Comparison of ENCODE assay signal across 24 cellular contexts in the genomic region with DNA sequence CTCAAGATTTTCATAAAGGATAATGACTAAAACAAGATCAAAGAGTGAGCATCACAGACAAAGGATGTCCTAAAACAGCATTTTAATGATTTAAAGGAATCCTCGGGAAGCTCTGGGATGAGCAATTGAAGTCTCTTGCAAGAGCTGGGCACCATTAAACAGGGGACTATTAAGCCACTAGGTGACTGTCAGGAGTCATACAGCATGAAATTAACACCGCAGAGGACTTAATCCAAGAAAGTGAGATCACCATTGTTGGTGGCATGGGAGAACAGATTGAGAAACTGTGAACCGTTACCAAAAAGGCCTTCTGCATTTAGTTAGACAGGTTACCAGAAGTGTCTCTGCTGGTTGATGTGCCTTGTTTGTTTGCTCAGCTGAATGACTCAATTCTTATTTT.
"Had no signal": no experiment of that assay in that cellular context is flagged by ENCODE, and none has a peak within 500 bp of the region (broad histone marks: within the 10 kb centered on the region; RNA-seq: fewer than 3 reads in every experiment).

No MANE protein-coding gene starts in this region.

- H3K36me3 ChIP-seq: left ventricle myocardium inferior, ovary, prostate gland, spleen, suprapubic skin, thoracic aorta, tibial artery, upper lobe of right lung had no signal

- H3K27me3 Mint-ChIP-seq: naive B cell; stimulated activated naive CD8-positive, alpha-beta T cell treated with anti-CD3 and anti-CD28 coated beads, Interleukin-15, Interleukin-2, amounts not matched to agents 100 ng/mL and 50 ng/mL, for 24 hours had no signal

- H3K4me3 Mint-ChIP-seq: mesothelial cell of epicardium; naive B cell; natural killer cell; nephron progenitor cell; stimulated activated effector memory CD8-positive, alpha-beta T cell treated with anti-CD3 and anti-CD28 coated beads, Interleukin-12 subunit alpha, Interleukin-12 subunit beta, amount 100 ng/mL, for 72 hours; stimulated activated naive CD8-positive, alpha-beta T cell treated with anti-CD3 and anti-CD28 coated beads, Interleukin-15, Interleukin-2, amounts not matched to agents 100 ng/mL and 50 ng/mL, for 24 hours had no signal

- H3K4me1 Mint-ChIP-seq: naive B cell, nephron progenitor cell had no signal

- H3K4me1 ChIP-seq: left ventricle myocardium inferior, prostate gland, spleen, suprapubic skin, tibial artery, upper lobe of right lung had no signal

- H3K27me3 ChIP-seq: ovary, spleen, suprapubic skin, tibial artery, upper lobe of right lung had no signal

- H3K36me3 Mint-ChIP-seq: mesothelial cell of epicardium; naive B cell; natural killer cell; stimulated activated effector memory CD8-positive, alpha-beta T cell treated with anti-CD3 and anti-CD28 coated beads, Interleukin-12 subunit alpha, Interleukin-12 subunit beta, amount 100 ng/mL, for 72 hours had no signal

- H3K4me3 ChIP-seq: left ventricle myocardium inferior, lung, ovary, prostate gland, skin epidermis, spleen, suprapubic skin, thoracic aorta, tibial artery, upper lobe of right lung had no signal

- DNase-seq: islet precursor cell; left ventricle myocardium inferior; mesendoderm; naive B cell; natural killer cell; nephron progenitor cell; ovary; posterior cingulate gyrus; retina; right cardiac atrium; spleen; stimulated activated CD4-positive, alpha-beta T cell treated with anti-CD3 and anti-CD28 coated beads, Interleukin-4, amount 100 ng/mL, for 24 hours; stimulated activated naive CD4-positive, alpha-beta T cell; tibial artery; upper lobe of right lung had no signal

- H3K27ac ChIP-seq: left ventricle myocardium inferior, ovary, prostate gland, skin epidermis, spleen, suprapubic skin, thoracic aorta, tibial artery, upper lobe of right lung had no signal

- H3K9me3 Mint-ChIP-seq: mesothelial cell of epicardium; naive B cell; natural killer cell; nephron progenitor cell; stimulated activated effector memory CD8-positive, alpha-beta T cell treated with anti-CD3 and anti-CD28 coated beads, Interleukin-12 subunit alpha, Interleukin-12 subunit beta, amount 100 ng/mL, for 72 hours; stimulated activated naive CD8-positive, alpha-beta T cell treated with anti-CD3 and anti-CD28 coated beads, Interleukin-15, Interleukin-2, amounts not matched to agents 100 ng/mL and 50 ng/mL, for 24 hours had no signal

- H3K27ac Mint-ChIP-seq: mesothelial cell of epicardium; naive B cell; natural killer cell; nephron progenitor cell; stimulated activated effector memory CD8-positive, alpha-beta T cell treated with anti-CD3 and anti-CD28 coated beads, Interleukin-12 subunit alpha, Interleukin-12 subunit beta, amount 100 ng/mL, for 72 hours; stimulated activated naive CD8-positive, alpha-beta T cell treated with anti-CD3 and anti-CD28 coated beads, Interleukin-15, Interleukin-2, amounts not matched to agents 100 ng/mL and 50 ng/mL, for 24 hours had no signal

- H3K9me3 ChIP-seq: left ventricle myocardium inferior, ovary, prostate gland, spleen, suprapubic skin, thoracic aorta, tibial artery, upper lobe of right lung had no signal

- FAIRE-seq: urothelium cell line had no signal
